Comparison of ENCODE assay signal across 29 cellular contexts in the genomic region with DNA sequence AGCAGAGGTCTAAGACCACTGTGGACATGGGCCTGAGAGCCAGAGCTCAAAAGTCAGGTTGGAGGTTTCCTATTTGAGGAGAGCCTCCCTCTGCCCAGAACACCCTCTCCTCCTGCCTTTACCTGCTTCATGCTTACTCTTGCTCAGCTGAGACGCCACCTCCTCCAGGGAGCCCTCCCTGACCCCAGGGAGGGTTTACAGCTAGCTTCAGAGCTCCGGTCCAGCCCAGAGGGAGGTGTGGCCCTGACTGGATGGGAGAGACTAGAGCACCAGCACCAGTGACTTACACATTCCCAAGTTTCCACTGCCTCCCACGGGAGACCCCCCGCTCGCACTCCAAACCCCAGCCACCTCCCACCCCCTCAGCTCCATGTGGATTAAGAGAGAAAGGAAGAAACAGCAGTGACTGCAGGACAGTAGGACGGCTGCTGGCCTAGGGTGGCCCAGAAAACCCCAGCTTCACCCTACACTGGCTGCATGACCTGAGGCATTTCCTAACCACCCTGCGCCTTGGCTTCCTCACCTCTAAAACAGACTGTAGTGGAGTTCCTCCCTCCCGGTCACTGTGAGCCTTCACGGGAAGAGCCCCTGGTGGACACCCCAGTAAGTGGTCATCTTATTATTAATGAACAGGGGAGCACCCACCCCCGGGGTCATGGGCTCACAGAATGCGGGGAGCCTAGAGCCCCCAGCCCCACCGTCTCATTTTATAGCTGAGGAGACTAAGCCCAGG. TPM values are rescaled to one million over a fixed set of nuclear protein-coding genes. Genes with fewer than 3 reads are reported as not detected.
DNase-seq lines count a peak whose midpoint lies in the region; ATAC-seq, FAIRE-seq and TF ChIP-seq lines count a peak whose summit lies in the region.
"Had no signal": no experiment of that assay in that cellular context is flagged by ENCODE, and none has a peak within 500 bp of the region (broad histone marks: within the 10 kb centered on the region; RNA-seq: fewer than 3 reads in every experiment).

No MANE protein-coding gene starts in this region.

- no peak for TF ChIP-seq POLR2A in HepG2 (IDR thresholded peaks at IDR 0.05; ENCODE audit: insufficient read depth in 1 of 2, low read depth in 2 of 2, low read length in 2 of 2)
- TF ChIP-seq POLR2A in right lobe of liver (IDR thresholded peaks at IDR 0.05), result no peak

- no peaks in the 10 kb centered on the region for H3K36me3 Mint-ChIP-seq in endothelial cell (ENCODE audit: low read depth, unreplicated experiment)
- H3K36me3 Mint-ChIP-seq: activated CD4-positive, alpha-beta memory T cell treated with anti-CD3 and anti-CD28 coated beads for 36 hours had no signal

- no peaks in the 10 kb centered on the region for H3K9me3 ChIP-seq in HepG2 (ENCODE audit: low read length)
- H3K9me3 ChIP-seq in right lobe of liver, result no peaks in the 10 kb centered on the region
- no peaks in the 10 kb centered on the region for H3K9me3 ChIP-seq in Panc1 (ENCODE audit: control insufficient read depth, insufficient read depth, low read depth, low read length)
- H3K9me3 ChIP-seq: body of pancreas, pancreas, thyroid gland, uterus had no signal

- no peaks in the 10 kb centered on the region for H3K9me3 Mint-ChIP-seq in endothelial cell (ENCODE audit: unreplicated experiment)
- H3K9me3 Mint-ChIP-seq: activated CD4-positive, alpha-beta memory T cell treated with anti-CD3 and anti-CD28 coated beads for 36 hours; neural crest cell; stimulated activated naive CD8-positive, alpha-beta T cell treated with anti-CD3 and anti-CD28 coated beads, Interleukin-15, amount 100 ng/mL, for 72 hours had no signal

- no TSS peak for BruUV-seq in HepG2 (replicated peaks; lab: Mats Ljungman, UMichigan)
- BruUV-seq in Panc1 (replicated peaks; lab: Mats Ljungman, UMichigan), result no TSS peak

- DNase-seq in HepG2 (ENCODE audit: low spot score) (no peak), right lobe of liver (no peak), Panc1 (ENCODE audit: low read depth, low spot score) (no peak), left lobe of liver (ENCODE audit: low spot score) (no peak), endothelial cell (ENCODE audit: low spot score) (no peak), G401 (ENCODE audit: low spot score) (no peak)
- DNase-seq in effector CD4-positive, alpha-beta T cell, result no peak
- DNase-seq: activated CD4-positive, alpha-beta memory T cell treated with anti-CD3 and anti-CD28 coated beads for 36 hours; activated CD4-positive, CD25-positive, alpha-beta regulatory T cell; activated CD8-positive, alpha-beta memory T cell treated with anti-CD3 and anti-CD28 coated beads, Interleukin-2, amount 50 U/mL, for 4 hours; activated naive CD4-positive, alpha-beta T cell treated with anti-CD3 and anti-CD28 coated beads, Interleukin-2, amount 50 U/mL, for 16 hours; body of pancreas; C1 segment of cervical spinal cord; cerebellar nuclear complex; COR-L47; hippocampal formation; mesendoderm; NCI-H2107; NCI-H446 treated with DMSO at 0.1 percent for 48 hours; pancreas; retina; stimulated activated naive CD8-positive, alpha-beta T cell treated with anti-CD3 and anti-CD28 coated beads, Interleukin-15, amount 100 ng/mL, for 72 hours; thyroid gland; uterus had no signal

- TF ChIP-seq RAD21 in HepG2 (CRISPR knock-in tag; IDR thresholded peaks at IDR 0.05), result no peak

- H2AFZ ChIP-seq in HepG2 (ENCODE audit: low read length), result no peak overlapping the region

- in situ Hi-C loops in HepG2 (cut with HindIII; ENCODE audit: extremely low pct_ligation_motif_present, low pct_unique_long_range_greater_than_20kb) (no loop called here), Panc1 (cut with HindIII; ENCODE audit: low pct_unique_long_range_greater_than_20kb, low sequenced_read_pairs) (no loop called here), G401 (cut with HindIII; ENCODE audit: low sequenced_read_pairs) (no loop called here)

- H3K27me3 ChIP-seq in HepG2 (ENCODE audit: control insufficient read depth in 1 of 2, insufficient read depth in 2 of 2, low read length in 2 of 2) (peaks cover 2 to 19% of the 10 kb centered on the region in 2 experiments; a peak in 3 of 5 replicates), right lobe of liver (no peaks in the 10 kb centered on the region), Panc1 (ENCODE audit: control insufficient read depth, insufficient read depth, low read length) (no peaks in the 10 kb centered on the region)
- H3K27me3 ChIP-seq: body of pancreas, pancreas, thyroid gland, uterus had no signal

- H3K4me1 Mint-ChIP-seq in endothelial cell (ENCODE audit: unreplicated experiment), result peaks cover 22% of the 10 kb centered on the region

- no peak overlapping the region for H3K27ac Mint-ChIP-seq in endothelial cell (ENCODE audit: unreplicated experiment)
- H3K27ac Mint-ChIP-seq: activated CD4-positive, alpha-beta memory T cell treated with anti-CD3 and anti-CD28 coated beads for 36 hours; stimulated activated naive CD8-positive, alpha-beta T cell treated with anti-CD3 and anti-CD28 coated beads, Interleukin-15, amount 100 ng/mL, for 72 hours had no signal

- H3K36me3 ChIP-seq in HepG2 (replicated peaks in 1 of 2; ENCODE audit: control insufficient read depth in 1 of 2, insufficient read depth in 2 of 2, low read length in 2 of 2), result no peaks in the 10 kb centered on the region
- no peaks in the 10 kb centered on the region for H3K36me3 ChIP-seq in right lobe of liver
- H3K36me3 ChIP-seq in Panc1 (ENCODE audit: control insufficient read depth, insufficient read depth, low read length), result no peaks in the 10 kb centered on the region
- H3K36me3 ChIP-seq: pancreas, thyroid gland, uterus had no signal

- WGBS in HepG2 (ENCODE audit: low lambda C conversion rate), result 12% methylated on average over 10 of the region's 12 CpGs
- WGBS in right lobe of liver (ENCODE audit: insufficient coverage, low coverage, low lambda C conversion rate, missing lambda C conversion rate), result 78% methylated on average over 4 of the region's 12 CpGs

- peaks cover 7% of the 10 kb centered on the region for H3K27me3 Mint-ChIP-seq in endothelial cell (ENCODE audit: unreplicated experiment)
- H3K27me3 Mint-ChIP-seq: activated CD4-positive, alpha-beta memory T cell treated with anti-CD3 and anti-CD28 coated beads for 36 hours had no signal

- no peak overlapping the region for H3K9ac ChIP-seq in HepG2 (ENCODE audit: insufficient read depth, low read depth, low read length)

- H3K4me1 ChIP-seq in HepG2 (ENCODE audit: insufficient read depth, low read length) (peaks cover 52% of the 10 kb centered on the region), right lobe of liver (no peaks in the 10 kb centered on the region), Panc1 (ENCODE audit: control insufficient read depth, insufficient read depth, low read length) (0 out of 2 replicates have a peak, but pooled peaks cover 2% of the 10 kb centered on the region)
- H3K4me1 ChIP-seq: body of pancreas, pancreas, thyroid gland, uterus had no signal

- H3K27ac ChIP-seq in HepG2 (ENCODE audit: extremely low read length, insufficient read depth, low read length) (no peak overlapping the region), right lobe of liver (no peak overlapping the region), Panc1 (ENCODE audit: low read length) (peak overlapping the region; percentile 34; the same call in 1 of the 2 replicates)
- H3K27ac ChIP-seq: pancreas, SK-N-MC, thyroid gland, uterus had no signal

- intact Hi-C loops in HepG2 (cut with micrococcal nuclease; ENCODE audit: unreplicated experiment), result loop anchor here (5.0 kb wide), 1 partner anchor 33 kb away; no protein-coding TSS in a partner anchor
- intact Hi-C loops in right lobe of liver (cut with DNase I), result no loop called here
- intact Hi-C loops in Panc1 (cut with micrococcal nuclease; ENCODE audit: unreplicated experiment), result no loop called here

- TF ChIP-seq EP300 in HepG2 (IDR thresholded peaks at IDR 0.05; ENCODE audit: low read depth in 2 of 2, low read length in 2 of 2), result no peak
- no peak for TF ChIP-seq EP300 in HepG2 (CRISPR knock-in tag; IDR thresholded peaks at IDR 0.05; ENCODE audit: borderline replicate concordance)

- FAIRE-seq in HepG2 (lab: Jason Lieb, UNC), result no peak
- FAIRE-seq: frontal cortex, GM12891, pancreas had no signal

- CTCF ChIA-PET in HepG2 (lab: Yijun Ruan, JAX; ENCODE audit: low intra/inter-chr PET ratio, low total read pairs), result no interaction called here
- CTCF ChIA-PET in Panc1 (lab: Charles Lee), result interaction anchor here (0.7 kb wide), 1 partner anchor 177 kb away, joined by 3 read pairs; no protein-coding TSS in a partner anchor

- POLR2A ChIA-PET in HepG2 (lab: Yijun Ruan, JAX), result interaction anchor here (1.0 kb wide), 1 partner anchor 14 kb away, joined by 3 read pairs; no protein-coding TSS in a partner anchor
- POLR2A ChIA-PET in Panc1 (lab: Charles Lee), result interaction anchor here (0.6 kb wide), 1 partner anchor 85 kb away, joined by 3 read pairs; no protein-coding TSS in a partner anchor

- TF ChIP-seq CTCF in HepG2 (CRISPR knock-in tag; IDR thresholded peaks at IDR 0.05) (no peak), right lobe of liver (IDR thresholded peaks at IDR 0.05) (no peak), Panc1 (IDR thresholded peaks at IDR 0.05) (no peak), endothelial cell (IDR thresholded peaks at IDR 0.05; ENCODE audit: unreplicated experiment) (no peak)

- H3K79me2 ChIP-seq in HepG2 (ENCODE audit: insufficient read depth, low read length), result no peaks in the 10 kb centered on the region

- no peak overlapping the region for H3K4me3 Mint-ChIP-seq in endothelial cell (ENCODE audit: unreplicated experiment)
- H3K4me3 Mint-ChIP-seq: activated CD4-positive, alpha-beta memory T cell treated with anti-CD3 and anti-CD28 coated beads for 36 hours; neural crest cell; stimulated activated naive CD8-positive, alpha-beta T cell treated with anti-CD3 and anti-CD28 coated beads, Interleukin-15, amount 100 ng/mL, for 72 hours had no signal

- H3K4me3 ChIP-seq in HepG2 (replicated peaks in 1 of 3; ENCODE audit: insufficient read depth in 1 of 3, low read depth in 2 of 3, low read length in 3 of 3) (peak overlapping the region in 1 of 3 experiments; percentile 10; a peak in 1 of 6 replicates), right lobe of liver (no peak overlapping the region), Panc1 (ENCODE audit: low read depth in 2 of 2, low read length in 2 of 2) (no peak overlapping the region)
- H3K4me3 ChIP-seq: body of pancreas, pancreas, SK-N-MC, smooth muscle cell, thyroid gland, uterus had no signal

- peak; percentile 58 for ATAC-seq in HepG2
- no peak for ATAC-seq in right lobe of liver
- ATAC-seq in Panc1, result peak; percentile 68
- peak; percentile 23 for ATAC-seq in left lobe of liver
- ATAC-seq: pancreas; stimulated activated naive CD8-positive, alpha-beta T cell treated with anti-CD3 and anti-CD28 coated beads, Interleukin-15, amount 100 ng/mL, for 72 hours had no signal

- H4K20me1 ChIP-seq in HepG2 (ENCODE audit: insufficient read depth, low read length), result no peaks in the 10 kb centered on the region

- H3K4me2 ChIP-seq in HepG2 (ENCODE audit: low read depth, low read length), result no peak overlapping the region; the same call in 1 of the 2 replicates
- H3K4me2 ChIP-seq: smooth muscle cell had no signal

RNA-seq across cellular contexts. Expression of gene PDGFB, which starts 24.5 kb away (rescaled TPM):
- 0.65 and 1.4 TPM in 2 replicates for total RNA-seq in HepG2 (2016; rRNA removed; fragmentation: Illumina TruSeq; extraction: Trizol)
- 0.26 and 0.30 TPM in 2 replicates for total RNA-seq in HepG2 (2016; cell fraction: cytosol; rRNA removed; fragmentation: Illumina TruSeq; extraction: Trizol; ENCODE audit: low read depth)
- 1.0 and 1.1 TPM in 2 replicates for total RNA-seq in HepG2 (2016; cell fraction: insoluble cytoplasmic fraction; rRNA removed; fragmentation: Illumina TruSeq; extraction: Trizol)
- 0.76 and 1.4 TPM in 2 replicates for total RNA-seq in HepG2 (2016; cell fraction: membrane; rRNA removed; fragmentation: Illumina TruSeq; extraction: Trizol)
- total RNA-seq in HepG2 (2016; cell fraction: nucleus; rRNA removed; fragmentation: Illumina TruSeq; extraction: Trizol), result 1.7 and 2.0 TPM in 2 replicates
- 10.1 and 12.8 TPM in 2 replicates for polyA plus RNA-seq in HepG2 (2011; rRNA removed)
- polyA plus RNA-seq in HepG2 (2011; cell fraction: cytosol; rRNA removed), result 12.7 and 12.9 TPM in 2 replicates
- polyA plus RNA-seq in HepG2 (2011; cell fraction: nucleus; rRNA removed), result 37.3 and 38.1 TPM in 2 replicates
- polyA plus RNA-seq in HepG2 (2012), result 11.5 and 12.7 TPM in 2 replicates
- polyA plus RNA-seq in HepG2 (2016; cell fraction: cytosol; fragmentation: Illumina TruSeq; extraction: Trizol; ENCODE audit: low read depth), result 0.15 and 0.27 TPM in 2 replicates
- polyA plus RNA-seq in HepG2 (2016; cell fraction: insoluble cytoplasmic fraction; fragmentation: Illumina TruSeq; extraction: Trizol; ENCODE audit: low read depth), result 0.72 and 0.85 TPM in 2 replicates
- 0.63 and 0.68 TPM in 2 replicates for polyA plus RNA-seq in HepG2 (2016; cell fraction: membrane; fragmentation: Illumina TruSeq; extraction: Trizol; ENCODE audit: low read depth)
- polyA plus RNA-seq in HepG2 (2016; cell fraction: nucleus; fragmentation: Illumina TruSeq; extraction: Trizol; ENCODE audit: insufficient read depth, low read depth), result 3.3 and 3.9 TPM in 2 replicates
- polyA minus RNA-seq in HepG2 (2011; rRNA and poly(A)+ RNA removed; ENCODE audit: low replicate concordance), result 2.3 and 28.2 TPM in 2 replicates
- polyA minus RNA-seq in HepG2 (2011; cell fraction: cytosol; rRNA and poly(A)+ RNA removed), result 13.6 and 16.1 TPM in 2 replicates
- polyA minus RNA-seq in HepG2 (2011; cell fraction: nucleus; rRNA and poly(A)+ RNA removed), result 7.7 and 9.6 TPM in 2 replicates
- total RNA-seq in right lobe of liver, result 10 to 100 TPM in 1 of 6 experiments, 1 to 10 TPM in 4, under 1 TPM in 1; 0.90 to 10.2 (median 3.3) TPM
- total RNA-seq in Panc1 (2021; ENCODE audit: unreplicated experiment), result 78.0 TPM
- 109 TPM for polyA plus RNA-seq in Panc1 (2012; ENCODE audit: insufficient read length)
- 0.43 TPM for total RNA-seq in left lobe of liver
- total RNA-seq in endothelial cell (ENCODE audit: unreplicated experiment), result 53.4 TPM
- 5.0 and 17.1 TPM in 2 replicates for total RNA-seq in G401 (2014; rRNA removed; shearing (Covaris generic))

RNA-seq across cellular contexts. Expression of gene RPL3, which starts 50.2 kb away (rescaled TPM):
- total RNA-seq in HepG2 (2016; rRNA removed; fragmentation: Illumina TruSeq; extraction: Trizol), result 1,051 and 1,499 TPM in 2 replicates
- total RNA-seq in HepG2 (2016; cell fraction: cytosol; rRNA removed; fragmentation: Illumina TruSeq; extraction: Trizol; ENCODE audit: low read depth), result 1,087 and 1,361 TPM in 2 replicates
- 1,096 and 1,452 TPM in 2 replicates for total RNA-seq in HepG2 (2016; cell fraction: insoluble cytoplasmic fraction; rRNA removed; fragmentation: Illumina TruSeq; extraction: Trizol)
- 2,264 and 2,553 TPM in 2 replicates for total RNA-seq in HepG2 (2016; cell fraction: membrane; rRNA removed; fragmentation: Illumina TruSeq; extraction: Trizol)
- total RNA-seq in HepG2 (2016; cell fraction: nucleus; rRNA removed; fragmentation: Illumina TruSeq; extraction: Trizol), result 614 and 672 TPM in 2 replicates
- 3,218 and 3,279 TPM in 2 replicates for polyA plus RNA-seq in HepG2 (2011; rRNA removed)
- 5,445 and 6,556 TPM in 2 replicates for polyA plus RNA-seq in HepG2 (2011; cell fraction: cytosol; rRNA removed)
- 1,725 and 2,021 TPM in 2 replicates for polyA plus RNA-seq in HepG2 (2011; cell fraction: nucleus; rRNA removed)
- polyA plus RNA-seq in HepG2 (2012), result 2,306 and 3,237 TPM in 2 replicates
- 2,660 and 3,068 TPM in 2 replicates for polyA plus RNA-seq in HepG2 (2016; cell fraction: cytosol; fragmentation: Illumina TruSeq; extraction: Trizol; ENCODE audit: low read depth)
- 2,953 and 3,012 TPM in 2 replicates for polyA plus RNA-seq in HepG2 (2016; cell fraction: insoluble cytoplasmic fraction; fragmentation: Illumina TruSeq; extraction: Trizol; ENCODE audit: low read depth)
- 4,441 and 4,891 TPM in 2 replicates for polyA plus RNA-seq in HepG2 (2016; cell fraction: membrane; fragmentation: Illumina TruSeq; extraction: Trizol; ENCODE audit: low read depth)
- polyA plus RNA-seq in HepG2 (2016; cell fraction: nucleus; fragmentation: Illumina TruSeq; extraction: Trizol; ENCODE audit: insufficient read depth, low read depth), result 1,802 and 1,847 TPM in 2 replicates
- polyA minus RNA-seq in HepG2 (2011; rRNA and poly(A)+ RNA removed; ENCODE audit: low replicate concordance), result 2,170 and 2,278 TPM in 2 replicates
- polyA minus RNA-seq in HepG2 (2011; cell fraction: cytosol; rRNA and poly(A)+ RNA removed), result 946 and 956 TPM in 2 replicates
- polyA minus RNA-seq in HepG2 (2011; cell fraction: nucleus; rRNA and poly(A)+ RNA removed), result 510 and 805 TPM in 2 replicates
- 100 to 1,000 TPM; 648 to 905 (median 743) TPM for total RNA-seq in right lobe of liver
- 885 TPM for total RNA-seq in Panc1 (2021; ENCODE audit: unreplicated experiment)
- 1,559 TPM for polyA plus RNA-seq in Panc1 (2012; ENCODE audit: insufficient read length)
- 862 TPM for total RNA-seq in left lobe of liver
- total RNA-seq in endothelial cell (ENCODE audit: unreplicated experiment), result 2,149 TPM
- total RNA-seq in G401 (2014; rRNA removed; shearing (Covaris generic)), result 6,349 and 7,167 TPM in 2 replicates

Comparison
In these comparisons a context has a peak if more than half of its experiments do, and no peak if none do; other contexts are left out.
1. ATAC-seq: peak in HepG2 (single experiment), Panc1 (single experiment) and left lobe of liver (single experiment); none in right lobe of liver (0 of 4).